In genomic region chr16:229731-230281, GRCh38 we compare ENCODE assay signal across 8 cellular contexts. TPM values are rescaled to one million over a fixed set of nuclear protein-coding genes. Genes with fewer than 3 reads are reported as not detected.
DNase-seq lines count a peak whose midpoint lies in the region; ATAC-seq and TF ChIP-seq lines count a peak whose summit lies in the region.

No MANE protein-coding gene starts in this region.

- H3K36me3 ChIP-seq in BE2C: peaks cover 35% of the 10 kb centered on the region
- peaks cover 27% of the 10 kb centered on the region for H3K36me3 ChIP-seq in Karpas-422 (ENCODE audit: insufficient read depth, low read length)

- ATAC-seq in natural killer cell treated with Interleukin-12 subunit alpha and Interleukin-12 subunit beta and Interleukin-15 and Interleukin-18, amount 100 ng/mL, for 72 hours: no peak
- no peak for ATAC-seq in HG03342 (IDR thresholded peaks at IDR 0.05; ENCODE audit: unreplicated experiment)

- H3K4me2 ChIP-seq in Karpas-422 (ENCODE audit: low read depth, low read length, poor library complexity, severe bottlenecking): peak overlapping the region; percentile 97

- no peak overlapping the region for H3K27ac ChIP-seq in Karpas-422 (ENCODE audit: low read length)
- peak overlapping the region; percentile 98 for H3K27ac ChIP-seq in caudate nucleus (ENCODE audit: low read depth, low read length)

- H2AFZ ChIP-seq in Karpas-422 (ENCODE audit: low read length): no peak overlapping the region

- DNase-seq in BE2C (no peak), Karpas-422 (peak; percentile 50), caudate nucleus (lab: John Stamatoyannopoulos, UW) (no peak), AML-193 (lab: John Stamatoyannopoulos, UW) (no peak), CD1c-positive myeloid dendritic cell (ENCODE audit: extremely low spot score) (no peak), AG08395 (ENCODE audit: low spot score) (no peak)
- DNase-seq in natural killer cell treated with Interleukin-12 subunit alpha and Interleukin-12 subunit beta and Interleukin-15 and Interleukin-18, amount 100 ng/mL, for 72 hours (ENCODE audit: low spot score): no peak

- no peaks in the 10 kb centered on the region for H3K27me3 Mint-ChIP-seq in natural killer cell treated with Interleukin-12 subunit alpha and Interleukin-12 subunit beta and Interleukin-15 and Interleukin-18, amount 100 ng/mL, for 72 hours

- H4K20me1 ChIP-seq in Karpas-422 (ENCODE audit: insufficient read depth, low read depth, low read length): peaks cover 24% of the 10 kb centered on the region

- peak overlapping the region; percentile 81 to 82 for H3K27ac Mint-ChIP-seq in natural killer cell treated with Interleukin-12 subunit alpha and Interleukin-12 subunit beta and Interleukin-15 and Interleukin-18, amount 100 ng/mL, for 72 hours

- H3K9me3 ChIP-seq in BE2C (no peaks in the 10 kb centered on the region), Karpas-422 (ENCODE audit: low read length) (no peaks in the 10 kb centered on the region)

- no peaks in the 10 kb centered on the region for H3K9me3 Mint-ChIP-seq in natural killer cell treated with Interleukin-12 subunit alpha and Interleukin-12 subunit beta and Interleukin-15 and Interleukin-18, amount 100 ng/mL, for 72 hours

- TF ChIP-seq CTCF in BE2C (IDR thresholded peaks at IDR 0.05; ENCODE audit: low read depth, low read length): no peak

- peaks cover 40% of the 10 kb centered on the region for H3K79me2 ChIP-seq in Karpas-422 (ENCODE audit: low read length)

- H3K4me3 ChIP-seq in BE2C (ENCODE audit: low read depth, low read length): peak overlapping the region; percentile 98
- peak overlapping the region; percentile 95 for H3K4me3 ChIP-seq in Karpas-422 (ENCODE audit: low read length)

- H3K36me3 Mint-ChIP-seq in natural killer cell treated with Interleukin-12 subunit alpha and Interleukin-12 subunit beta and Interleukin-15 and Interleukin-18, amount 100 ng/mL, for 72 hours: peaks cover 6% of the 10 kb centered on the region

- peaks cover 23 to 24% of the 10 kb centered on the region in 2 donors for H3K4me1 Mint-ChIP-seq in natural killer cell treated with Interleukin-12 subunit alpha and Interleukin-12 subunit beta and Interleukin-15 and Interleukin-18, amount 100 ng/mL, for 72 hours (ENCODE audit: low read depth in 2 of 2)

- no peaks in the 10 kb centered on the region for H3K9me2 ChIP-seq in Karpas-422 (replicated peaks; ENCODE audit: insufficient read depth, low read length)

- H3K9ac ChIP-seq in Karpas-422 (ENCODE audit: low read length): peak overlapping the region; percentile 94; the same call in 1 of the 2 replicates

- H3K27me3 ChIP-seq in BE2C (no peaks in the 10 kb centered on the region), Karpas-422 (ENCODE audit: low read length) (no peaks in the 10 kb centered on the region)

- H3K4me3 Mint-ChIP-seq in natural killer cell treated with Interleukin-12 subunit alpha and Interleukin-12 subunit beta and Interleukin-15 and Interleukin-18, amount 100 ng/mL, for 72 hours: peak overlapping the region; percentile 88

- no peaks in the 10 kb centered on the region; the same call in 1 of the 2 replicates for H3K4me1 ChIP-seq in BE2C
- peaks cover 24% of the 10 kb centered on the region for H3K4me1 ChIP-seq in Karpas-422 (ENCODE audit: low read length)

RNA-seq across cellular contexts. Expression of gene LUC7L, which starts 0.6 kb away (rescaled TPM):
- 147 TPM for polyA plus RNA-seq in BE2C (2012; ENCODE audit: insufficient read depth, insufficient read length, low read depth)
- 85.6 and 110 TPM in 2 replicates for total RNA-seq in Karpas-422 (2014; rRNA removed; shearing (Covaris generic); ENCODE audit: low replicate concordance)
- total RNA-seq in natural killer cell treated with Interleukin-12 subunit alpha and Interleukin-12 subunit beta and Interleukin-15 and Interleukin-18, amount 100 ng/mL, for 72 hours: 100 to 1,000 TPM in 1 of 2 donors, 10 to 100 TPM in 1; 54.2 to 115 TPM

RNA-seq across cellular contexts. Expression of gene FAM234A, which starts 4.8 kb away (rescaled TPM):
- polyA plus RNA-seq in BE2C (2012; ENCODE audit: insufficient read depth, insufficient read length, low read depth): 92.3 TPM
- 12.2 and 24.5 TPM in 2 replicates for total RNA-seq in Karpas-422 (2014; rRNA removed; shearing (Covaris generic); ENCODE audit: low replicate concordance)
- 10 to 100 TPM; 10.5 to 13.0 TPM for total RNA-seq in natural killer cell treated with Interleukin-12 subunit alpha and Interleukin-12 subunit beta and Interleukin-15 and Interleukin-18, amount 100 ng/mL, for 72 hours

RNA-seq across cellular contexts. Expression of gene RGS11, which starts 45.9 kb away (rescaled TPM):
- polyA plus RNA-seq in BE2C (2012; ENCODE audit: insufficient read depth, insufficient read length, low read depth): 29.9 TPM
- total RNA-seq in Karpas-422 (2014; rRNA removed; shearing (Covaris generic); ENCODE audit: low replicate concordance): not detected in 2 replicates
- not detected for total RNA-seq in natural killer cell treated with Interleukin-12 subunit alpha and Interleukin-12 subunit beta and Interleukin-15 and Interleukin-18, amount 100 ng/mL, for 72 hours

RNA-seq across cellular contexts. Expression of gene HBQ1, which starts 49.5 kb away (rescaled TPM):
- 5.1 TPM for polyA plus RNA-seq in BE2C (2012; ENCODE audit: insufficient read depth, insufficient read length, low read depth)
- total RNA-seq in Karpas-422 (2014; rRNA removed; shearing (Covaris generic); ENCODE audit: low replicate concordance): not detected in 2 replicates
- total RNA-seq in natural killer cell treated with Interleukin-12 subunit alpha and Interleukin-12 subunit beta and Interleukin-15 and Interleukin-18, amount 100 ng/mL, for 72 hours: not detected

RNA-seq across cellular contexts. Expression of gene ARHGDIG, which starts 50.6 kb away (rescaled TPM):
- polyA plus RNA-seq in BE2C (2012; ENCODE audit: insufficient read depth, insufficient read length, low read depth): 25.3 TPM
- total RNA-seq in Karpas-422 (2014; rRNA removed; shearing (Covaris generic); ENCODE audit: low replicate concordance): 2.7 and 3.1 TPM in 2 replicates
- total RNA-seq in natural killer cell treated with Interleukin-12 subunit alpha and Interleukin-12 subunit beta and Interleukin-15 and Interleukin-18, amount 100 ng/mL, for 72 hours: not detected
